Comparison of ENCODE assay signal across 24 cellular contexts in genomic region chr6:155415953-155416352, GRCh38. TPM values are rescaled to one million over a fixed set of nuclear protein-coding genes. Genes with fewer than 3 reads are reported as not detected.
DNase-seq lines count a peak whose midpoint lies in the region; ATAC-seq, FAIRE-seq and TF ChIP-seq lines count a peak whose summit lies in the region.
"Had no signal": no experiment of that assay in that cellular context is flagged by ENCODE, and none has a peak within 500 bp of the region (broad histone marks: within the 10 kb centered on the region; RNA-seq: fewer than 3 reads in every experiment).

No MANE protein-coding gene starts in this region.

- DNase-seq in HepG2 (ENCODE audit: low spot score) (no peak), right lobe of liver (no peak), OCI-LY7 (ENCODE audit: low spot score) (no peak), NOMO-1 treated with dmso at 0.1 percent for 144 hours (lab: John Stamatoyannopoulos, UW; ENCODE audit: unreplicated experiment) (no peak), GM19238 (ENCODE audit: insufficient read length, low spot score) (no peak), aorta (no peak)
- no peak for DNase-seq in naive thymus-derived CD8-positive, alpha-beta T cell
- DNase-seq: BE2C, Caco-2, GDM1, H7, MG63, NCI-H1417, NCI-H187 treated with DMSO at 0.1 percent for 48 hours, NCI-H2107, NCI-H748 treated with DMSO at 0.1 percent for 48 hours, Peyer's patch, SJCRH30, T-helper 1 cell had no signal

- H3K9me3 ChIP-seq in HepG2 (ENCODE audit: low read length): no peaks in the 10 kb centered on the region
- no peaks in the 10 kb centered on the region for H3K9me3 ChIP-seq in right lobe of liver
- no peaks in the 10 kb centered on the region for H3K9me3 ChIP-seq in OCI-LY7 (ENCODE audit: low read length)
- H3K9me3 ChIP-seq in aorta (ENCODE audit: control insufficient read depth, low read length): no peaks in the 10 kb centered on the region
- H3K9me3 ChIP-seq: A549, BE2C, Caco-2, MG63, Peyer's patch, SJCRH30 had no signal

- no TSS peak for BruUV-seq in HepG2 (replicated peaks; lab: Mats Ljungman, UMichigan)
- BruUV-seq in OCI-LY7 (replicated peaks; lab: Mats Ljungman, UMichigan): no TSS peak

- TF ChIP-seq CTCF in HepG2 (CRISPR knock-in tag; IDR thresholded peaks at IDR 0.05) (no peak), right lobe of liver (IDR thresholded peaks at IDR 0.05) (no peak), OCI-LY7 (conservative IDR thresholded peaks at IDR 0.05; ENCODE audit: low read length) (no peak)

- POLR2A ChIA-PET in HepG2 (lab: Yijun Ruan, JAX): interaction anchor here (0.6 to 1.4 kb wide), 4 partner anchors 13 to 101 kb away, joined by 3 read pairs; partner anchors contain the start of gene TFB1M
- POLR2A ChIA-PET in OCI-LY7 (lab: Charles Lee): interaction anchor here (1.0 kb wide), 1 partner anchor 22 kb away, joined by 4 read pairs; no protein-coding TSS in a partner anchor
- POLR2A ChIA-PET in naive thymus-derived CD8-positive, alpha-beta T cell (lab: Charles Lee): no interaction called here

- H4K20me1 ChIP-seq in HepG2 (ENCODE audit: insufficient read depth, low read length) (no peaks in the 10 kb centered on the region), OCI-LY7 (ENCODE audit: insufficient read depth, low read length) (no peaks in the 10 kb centered on the region)

- no peaks in the 10 kb centered on the region for H3K36me3 Mint-ChIP-seq in naive thymus-derived CD8-positive, alpha-beta T cell

- H3K9ac ChIP-seq in HepG2 (ENCODE audit: insufficient read depth, low read depth, low read length): no peak overlapping the region

- peak; percentile 70 for ATAC-seq in HepG2
- no peak for ATAC-seq in right lobe of liver
- no peak for ATAC-seq in naive thymus-derived CD8-positive, alpha-beta T cell
- ATAC-seq in aorta (ENCODE audit: low FRiP score): no peak
- ATAC-seq: K562 had no signal

- H3K27me3 ChIP-seq in HepG2 (ENCODE audit: control insufficient read depth in 1 of 2, insufficient read depth in 2 of 2, low read length in 2 of 2): no peaks in the 10 kb centered on the region
- H3K27me3 ChIP-seq in right lobe of liver: no peaks in the 10 kb centered on the region
- no peaks in the 10 kb centered on the region for H3K27me3 ChIP-seq in aorta (ENCODE audit: control insufficient read depth in 1 of 2, insufficient read depth in 2 of 2, low read length in 1 of 2)
- H3K27me3 ChIP-seq: BE2C, MG63, Peyer's patch, SJCRH30 had no signal

- H3K4me3 Mint-ChIP-seq in naive thymus-derived CD8-positive, alpha-beta T cell: peak overlapping the region in 1 of 10 donors; percentile 48

- H3K9me2 ChIP-seq in OCI-LY7 (ENCODE audit: insufficient read depth, low read length): no peaks in the 10 kb centered on the region

- H3K4me1 Mint-ChIP-seq in naive thymus-derived CD8-positive, alpha-beta T cell: peaks cover 13 to 36% (median 35%) of the 10 kb centered on the region in 4 donors

- no peak overlapping the region for H3K4me2 ChIP-seq in HepG2 (ENCODE audit: low read depth, low read length)
- H3K4me2 ChIP-seq in OCI-LY7 (ENCODE audit: low read length): no peak overlapping the region
- H3K4me2 ChIP-seq: A549 had no signal

- H3K4me3 ChIP-seq in HepG2 (replicated peaks in 1 of 3; ENCODE audit: insufficient read depth in 1 of 3, low read depth in 2 of 3, low read length in 3 of 3): no peak overlapping the region
- no peak overlapping the region for H3K4me3 ChIP-seq in right lobe of liver
- no peak overlapping the region for H3K4me3 ChIP-seq in OCI-LY7 (ENCODE audit: low read depth, low read length, poor library complexity, severe bottlenecking)
- H3K4me3 ChIP-seq in aorta (ENCODE audit: low read length in 2 of 2): no peak overlapping the region
- H3K4me3 ChIP-seq: A549, K562, MG63, Peyer's patch, SJCRH30 had no signal

- 95% methylated on average over 4 of the region's 4 CpGs for WGBS in HepG2 (ENCODE audit: low lambda C conversion rate)
- 80% methylated on average over 1 of the region's 4 CpGs for WGBS in right lobe of liver (ENCODE audit: insufficient coverage, low coverage, low lambda C conversion rate, missing lambda C conversion rate)
- 96% methylated on average over 4 of the region's 4 CpGs for WGBS in aorta, 2 donors

- H3K79me2 ChIP-seq in HepG2 (ENCODE audit: insufficient read depth, low read length) (no peaks in the 10 kb centered on the region), OCI-LY7 (ENCODE audit: insufficient read depth, low read depth, low read length) (no peaks in the 10 kb centered on the region)

- H3K4me1 ChIP-seq in HepG2 (ENCODE audit: insufficient read depth, low read length): peaks cover 64% of the 10 kb centered on the region
- no peaks in the 10 kb centered on the region for H3K4me1 ChIP-seq in right lobe of liver
- peaks cover 36% of the 10 kb centered on the region for H3K4me1 ChIP-seq in OCI-LY7 (ENCODE audit: insufficient read depth, low read length, poor library complexity, severe bottlenecking)
- H3K4me1 ChIP-seq in aorta (ENCODE audit: control insufficient read depth in 1 of 2, insufficient read depth in 2 of 2, low read length in 2 of 2): peaks cover 2% of the 10 kb centered on the region in 2 donors
- H3K4me1 ChIP-seq: A549, SJCRH30 had no signal

- H2AFZ ChIP-seq in HepG2 (ENCODE audit: low read length) (no peak overlapping the region), OCI-LY7 (ENCODE audit: low read length) (peak overlapping the region; percentile 15; the same call in 1 of the 2 replicates)

- H3K27ac Mint-ChIP-seq in naive thymus-derived CD8-positive, alpha-beta T cell: peak overlapping the region in 7 of 10 donors; percentile 14 to 83 (median 45)

- TF ChIP-seq EP300 in HepG2 (IDR thresholded peaks at IDR 0.05; ENCODE audit: low read depth in 2 of 2, low read length in 2 of 2): no peak
- no peak for TF ChIP-seq EP300 in HepG2 (CRISPR knock-in tag; IDR thresholded peaks at IDR 0.05; ENCODE audit: borderline replicate concordance)

- no peak for TF ChIP-seq RAD21 in HepG2 (CRISPR knock-in tag; IDR thresholded peaks at IDR 0.05)

- H3K36me3 ChIP-seq in HepG2 (replicated peaks in 1 of 2; ENCODE audit: control insufficient read depth in 1 of 2, insufficient read depth in 2 of 2, low read length in 2 of 2) (no peaks in the 10 kb centered on the region), right lobe of liver (no peaks in the 10 kb centered on the region), OCI-LY7 (ENCODE audit: insufficient read depth, low read length) (no peaks in the 10 kb centered on the region), aorta (ENCODE audit: control insufficient read depth in 1 of 2, insufficient read depth in 2 of 2, low read length in 1 of 2) (no peaks in the 10 kb centered on the region)
- H3K36me3 ChIP-seq: BE2C, MG63, Peyer's patch, SJCRH30 had no signal

- no peaks in the 10 kb centered on the region for H3K27me3 Mint-ChIP-seq in naive thymus-derived CD8-positive, alpha-beta T cell

- H3K27ac ChIP-seq in HepG2 (ENCODE audit: extremely low read length, insufficient read depth, low read length) (no peak overlapping the region), right lobe of liver (no peak overlapping the region), OCI-LY7 (ENCODE audit: low read depth, low read length, poor library complexity, severe bottlenecking) (no peak overlapping the region), aorta (ENCODE audit: low read depth in 1 of 2, low read length in 2 of 2) (no peak overlapping the region)
- H3K27ac ChIP-seq: A549, Peyer's patch, SJCRH30 had no signal

- in situ Hi-C loops in HepG2 (cut with HindIII; ENCODE audit: extremely low pct_ligation_motif_present, low pct_unique_long_range_greater_than_20kb): no loop called here

- no peak for FAIRE-seq in HepG2 (lab: Jason Lieb, UNC)
- FAIRE-seq: A549, GM19239, K562 had no signal

- intact Hi-C loops in HepG2 (cut with micrococcal nuclease; ENCODE audit: unreplicated experiment): no loop called here
- intact Hi-C loops in right lobe of liver (cut with DNase I): no loop called here
- intact Hi-C loops in OCI-LY7 (cut with micrococcal nuclease; ENCODE audit: unreplicated experiment): no loop called here
- intact Hi-C loops in aorta (cut with DNase I): loop anchor here in 1 of 2 donors (10.0 kb wide), 1 partner anchor 79 kb away; no protein-coding TSS in a partner anchor

- TF ChIP-seq POLR2A in HepG2 (IDR thresholded peaks at IDR 0.05; ENCODE audit: insufficient read depth in 1 of 2, low read depth in 2 of 2, low read length in 2 of 2): no peak
- no peak for TF ChIP-seq POLR2A in right lobe of liver (IDR thresholded peaks at IDR 0.05)

- H3K9me3 Mint-ChIP-seq in naive thymus-derived CD8-positive, alpha-beta T cell: peaks cover 0 to 8% (median 0%) of the 10 kb centered on the region in 9 donors

- CTCF ChIA-PET in HepG2 (lab: Yijun Ruan, JAX; ENCODE audit: low intra/inter-chr PET ratio, low total read pairs) (no interaction called here), OCI-LY7 (lab: Charles Lee; ENCODE audit: unreplicated experiment) (interaction anchor here (1.1 kb wide), 1 partner anchor 15 kb away, joined by 3 read pairs; no protein-coding TSS in a partner anchor)

RNA-seq across cellular contexts. Expression of gene NOX3, which starts 39.7 kb away (rescaled TPM):
- total RNA-seq in HepG2 (2016; rRNA removed; fragmentation: Illumina TruSeq; extraction: Trizol) (0.18 and 0.24 TPM in 2 replicates), right lobe of liver (not detected), OCI-LY7 (2022) (not detected in 2 replicates), aorta (not detected)
- total RNA-seq in HepG2 (2016; cell fraction: cytosol; rRNA removed; fragmentation: Illumina TruSeq; extraction: Trizol; ENCODE audit: low read depth): not detected in 2 replicates
- total RNA-seq in HepG2 (2016; cell fraction: insoluble cytoplasmic fraction; rRNA removed; fragmentation: Illumina TruSeq; extraction: Trizol): 0.15 and 0.17 TPM in 2 replicates
- total RNA-seq in HepG2 (2016; cell fraction: membrane; rRNA removed; fragmentation: Illumina TruSeq; extraction: Trizol): 0.19 TPM in 1 of 2 replicates, not detected in the other
- total RNA-seq in HepG2 (2016; cell fraction: nucleus; rRNA removed; fragmentation: Illumina TruSeq; extraction: Trizol): 0.28 and 0.31 TPM in 2 replicates
- polyA plus RNA-seq in HepG2 (2011; rRNA removed) (0.09 and 0.12 TPM in 2 replicates), aorta (not detected)
- polyA plus RNA-seq in HepG2 (2011; cell fraction: cytosol; rRNA removed): 0.05 TPM in 2 replicates
- not detected in 2 replicates for polyA plus RNA-seq in HepG2 (2011; cell fraction: nucleus; rRNA removed)
- 0.16 TPM in 1 of 2 replicates, not detected in the other for polyA plus RNA-seq in HepG2 (2012)
- polyA plus RNA-seq in HepG2 (2016; cell fraction: cytosol; fragmentation: Illumina TruSeq; extraction: Trizol; ENCODE audit: low read depth): 0.05 TPM in 1 of 2 replicates, not detected in the other
- polyA plus RNA-seq in HepG2 (2016; cell fraction: insoluble cytoplasmic fraction; fragmentation: Illumina TruSeq; extraction: Trizol; ENCODE audit: low read depth): 0.11 TPM in 2 replicates
- 0.15 TPM in 1 of 2 replicates, not detected in the other for polyA plus RNA-seq in HepG2 (2016; cell fraction: membrane; fragmentation: Illumina TruSeq; extraction: Trizol; ENCODE audit: low read depth)
- polyA plus RNA-seq in HepG2 (2016; cell fraction: nucleus; fragmentation: Illumina TruSeq; extraction: Trizol; ENCODE audit: insufficient read depth, low read depth): 0.44 TPM in 1 of 2 replicates, not detected in the other
- polyA minus RNA-seq in HepG2 (2011; rRNA and poly(A)+ RNA removed; ENCODE audit: low replicate concordance): not detected in 2 replicates
- polyA minus RNA-seq in HepG2 (2011; cell fraction: cytosol; rRNA and poly(A)+ RNA removed): not detected in 2 replicates
- 0.13 and 0.25 TPM in 2 replicates for polyA minus RNA-seq in HepG2 (2011; cell fraction: nucleus; rRNA and poly(A)+ RNA removed)
- 0.22 TPM in 1 of 2 replicates, not detected in the other for total RNA-seq in OCI-LY7 (2014; rRNA removed; shearing (Covaris generic))
- not detected for total RNA-seq in naive thymus-derived CD8-positive, alpha-beta T cell
- not detected for polyA plus RNA-seq in naive thymus-derived CD8-positive, alpha-beta T cell
- total RNA-seq: Caco-2, H7, K562, LHCN-M2, NCI-H460, Peyer's patch, SJCRH30 had no signal
- polyA plus RNA-seq: A549, K562 had no signal
